Comparison of ENCODE assay signal across 3 cellular contexts in the genomic region with DNA sequence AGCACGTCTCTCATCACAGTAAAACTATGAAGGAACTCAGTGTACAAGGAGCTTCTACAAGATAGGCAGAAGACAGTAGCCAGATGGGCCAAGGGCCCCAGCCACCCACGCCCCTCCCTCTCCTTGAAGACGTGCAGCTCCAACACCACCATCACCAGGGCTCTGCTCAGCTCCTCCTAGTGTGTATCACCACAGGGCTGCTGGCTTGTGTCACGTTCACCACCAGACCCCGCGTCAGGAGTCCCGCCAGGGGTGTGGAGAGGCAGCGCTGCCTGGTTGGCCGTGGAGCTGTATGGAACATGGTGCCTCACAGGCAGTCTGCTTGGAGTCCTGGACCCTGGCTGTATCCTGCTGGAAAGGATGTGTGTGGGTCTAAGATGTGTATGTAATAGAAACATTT. TPM values are rescaled to one million over a fixed set of nuclear protein-coding genes. Genes with fewer than 3 reads are reported as not detected.
"Had no signal": no experiment of that assay in that cellular context is flagged by ENCODE, and none has a peak within 500 bp of the region (broad histone marks: within the 10 kb centered on the region; RNA-seq: fewer than 3 reads in every experiment).

No MANE protein-coding gene starts in this region.

RNA-seq across cellular contexts. Expression of a gene that starts 59.1 kb away (rescaled TPM):
- total RNA-seq: activated CD8-positive, alpha-beta memory T cell treated with anti-CD3 and anti-CD28 coated beads, Interleukin-2, amount 10 ng/mL, durations not matched to agents 7 days and 5 days; activated naive CD4-positive, alpha-beta T cell treated with anti-CD3 and anti-CD28 coated beads for 36 hours; astrocyte had no signal
